ENCODE assay signal across 20 cellular contexts in the genomic region with DNA sequence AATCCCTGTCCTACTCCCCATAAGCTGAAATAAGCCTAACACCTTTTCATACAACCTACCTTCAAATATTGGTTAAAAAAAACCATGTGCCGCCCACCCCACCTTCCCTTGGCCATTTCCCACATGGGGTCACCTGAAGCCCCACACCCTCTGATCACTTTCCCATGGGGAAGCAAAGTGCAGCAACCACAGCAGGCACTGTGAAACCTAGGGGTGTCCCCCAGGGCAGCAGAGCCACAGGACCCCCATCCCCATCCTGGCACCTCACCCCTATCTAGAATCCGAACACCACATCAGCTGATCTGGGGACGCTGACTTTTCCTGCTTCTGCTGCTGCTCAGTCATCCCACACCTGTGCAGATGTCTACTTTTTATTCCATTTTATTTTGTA. TPM values are rescaled to one million over a fixed set of nuclear protein-coding genes. Genes with fewer than 3 reads are reported as not detected.
"Had no signal": no experiment of that assay in that cellular context is flagged by ENCODE, and none has a peak within 500 bp of the region (broad histone marks: within the 10 kb centered on the region; RNA-seq: fewer than 3 reads in every experiment).

No MANE protein-coding gene starts in this region.

- DNase-seq: gastrocnemius medialis had no signal

- H3K4me3 ChIP-seq: ascending aorta, breast epithelium, cardiac muscle cell, coronary artery, dorsolateral prefrontal cortex, esophagus muscularis mucosa, gastrocnemius medialis had no signal

- H3K27me3 ChIP-seq: ascending aorta, cardiac muscle cell, foreskin keratinocyte had no signal

- H3K36me3 ChIP-seq: ascending aorta, breast epithelium, cardiac muscle cell, esophagus muscularis mucosa, gastrocnemius medialis had no signal

- H3K27ac ChIP-seq: ascending aorta, breast epithelium, cardiac muscle cell, coronary artery, dorsolateral prefrontal cortex, esophagus muscularis mucosa, foreskin keratinocyte, gastrocnemius medialis, VCaP had no signal

- H3K9me3 ChIP-seq: breast epithelium, gastrocnemius medialis had no signal

- H3K4me1 ChIP-seq: ascending aorta, breast epithelium, esophagus muscularis mucosa, foreskin keratinocyte, gastrocnemius medialis had no signal

- ATAC-seq: gastrocnemius medialis had no signal

RNA-seq across cellular contexts. Expression of a gene that starts 19.9 kb away (rescaled TPM):
- total RNA-seq: ascending aorta, foreskin keratinocyte had no signal
- polyA plus RNA-seq: foreskin keratinocyte had no signal

RNA-seq across cellular contexts. Expression of a gene that starts 31.0 kb away (rescaled TPM):
- total RNA-seq: activated CD4-positive, alpha-beta memory T cell treated with anti-CD3 and anti-CD28 coated beads for 36 hours; activated CD4-positive, alpha-beta T cell treated with anti-CD3 and anti-CD28 coated beads for 36 hours; activated CD4-positive, alpha-beta T cell treated with anti-CD3 and anti-CD28 coated beads, Interleukin-2, amount 10 ng/mL, durations not matched to agents 24 days and 14 days; activated CD8-positive, alpha-beta T cell treated with anti-CD3 and anti-CD28 coated beads, Interleukin-2, amount 10 ng/mL, durations not matched to agents 7 days and 5 days; activated naive CD4-positive, alpha-beta T cell treated with anti-CD3 and anti-CD28 coated beads, Interleukin-2, amount 50 U/mL, for 72 hours; activated naive CD8-positive, alpha-beta T cell treated with anti-CD3 and anti-CD28 coated beads, Interleukin-2, amount 10 ng/mL, durations not matched to agents 7 days and 5 days; activated T-cell treated with anti-CD3 and anti-CD28 coated beads, Interleukin-2, amount 50 U/mL, for 4 hours; activated T-helper 17 cell treated with anti-CD3 and anti-CD28 coated beads, Interleukin-2, amount 50 U/mL, for 72 hours; ascending aorta; cardiac muscle cell; cerebellum; foreskin keratinocyte; T-helper 2 cell treated with Interferon-gamma antibody and Interleukin-4, amounts not matched to agents 100 ng/mL and 5 ng/mL, for 36 hours; WTC11 had no signal
- polyA plus RNA-seq: cardiac muscle cell, foreskin keratinocyte had no signal
